ENCODE assay signal across 2 cellular contexts in genomic region chr1:3622102-3622501, GRCh38. TPM values are rescaled to one million over a fixed set of nuclear protein-coding genes. Genes with fewer than 3 reads are reported as not detected.
"Had no signal": no experiment of that assay in that cellular context is flagged by ENCODE, and none has a peak within 500 bp of the region (broad histone marks: within the 10 kb centered on the region; RNA-seq: fewer than 3 reads in every experiment).

No MANE protein-coding gene starts in this region.

RNA-seq across cellular contexts. Expression of gene TP73, which starts 30.2 kb away (rescaled TPM):
- total RNA-seq: epithelial cell of proximal tubule, posterior vena cava had no signal
